12 cellular contexts compared by ENCODE assay signal in genomic region chr22:36381513-36382079, GRCh38. TPM values are rescaled to one million over a fixed set of nuclear protein-coding genes. Genes with fewer than 3 reads are reported as not detected.
DNase-seq lines count a peak whose midpoint lies in the region; ATAC-seq and TF ChIP-seq lines count a peak whose summit lies in the region.
"Had no signal": no experiment of that assay in that cellular context is flagged by ENCODE, and none has a peak within 500 bp of the region (broad histone marks: within the 10 kb centered on the region; RNA-seq: fewer than 3 reads in every experiment).

No MANE protein-coding gene starts in this region.

- peaks cover 15% of the 10 kb centered on the region; the same call in 1 of the 2 replicates for H4K20me1 ChIP-seq in KMS-11 (ENCODE audit: insufficient read depth)

- DNase-seq in CD14-positive monocyte (ENCODE audit: low spot score) (no peak), body of pancreas (no peak), neural crest cell (ENCODE audit: low read depth, low spot score) (no peak), putamen (ENCODE audit: low spot score) (no peak), HK-2 (ENCODE audit: unreplicated experiment) (no peak), endodermal cell (no peak)
- DNase-seq: aorta, kidney glomerular epithelial cell, NCI-H2081 had no signal

- H3K36me3 ChIP-seq in KMS-11 (ENCODE audit: insufficient read depth) (peaks cover 3% of the 10 kb centered on the region; the same call in 1 of the 2 replicates), body of pancreas (replicated peaks in 1 of 2; ENCODE audit: insufficient read depth in 1 of 2, low read depth in 2 of 2) (no peaks in the 10 kb centered on the region), endodermal cell (ENCODE audit: control insufficient read depth, insufficient read depth, low read length) (peaks cover 71% of the 10 kb centered on the region)

- H3K27ac Mint-ChIP-seq in CD14-positive monocyte (peak overlapping the region in 5 of 7 donors; percentile 25 to 74 (median 59)), neural crest cell (ENCODE audit: unreplicated experiment) (no peak overlapping the region), endodermal cell (no peak overlapping the region)
- H3K27ac Mint-ChIP-seq: progenitor cell of endocrine pancreas had no signal

- TF ChIP-seq POLR2A in body of pancreas (IDR thresholded peaks at IDR 0.05) = no peak

- H3K27ac ChIP-seq in KMS-11 = no peak overlapping the region; the same call in 1 of the 2 replicates
- peak overlapping the region in 3 of 4 donors; percentile 8 to 100 (median 100) for H3K27ac ChIP-seq in body of pancreas
- H3K27ac ChIP-seq in endodermal cell (ENCODE audit: low read depth, low read length) = no peak overlapping the region

- H3K9ac ChIP-seq in KMS-11 = no peak overlapping the region
- H3K9ac ChIP-seq in endodermal cell (ENCODE audit: extremely low read depth, low read length, poor library complexity, severe bottlenecking) = no peak overlapping the region

- H3K36me3 Mint-ChIP-seq in CD14-positive monocyte (peaks cover 40 to 68% of the 10 kb centered on the region in 2 donors), neural crest cell (ENCODE audit: low read depth) (peaks cover 6% of the 10 kb centered on the region), endodermal cell (ENCODE audit: low read depth) (peaks cover 41% of the 10 kb centered on the region)

- H2AFZ ChIP-seq in KMS-11 (ENCODE audit: low read depth) = no peak overlapping the region

- TF ChIP-seq CTCF in CD14-positive monocyte (IDR thresholded peaks at IDR 0.05) = no peak
- TF ChIP-seq CTCF in KMS-11 (conservative IDR thresholded peaks at IDR 0.05; ENCODE audit: low read depth, low read length) = no peak
- TF ChIP-seq CTCF in body of pancreas (IDR thresholded peaks at IDR 0.05) = no peak
- TF ChIP-seq CTCF in neural crest cell (conservative IDR thresholded peaks at IDR 0.05) = no peak
- no peak for TF ChIP-seq CTCF in endodermal cell (conservative IDR thresholded peaks at IDR 0.05)

- peaks cover 0 to 2% (median 0%) of the 10 kb centered on the region in 7 donors for H3K9me3 Mint-ChIP-seq in CD14-positive monocyte
- no peaks in the 10 kb centered on the region for H3K9me3 Mint-ChIP-seq in neural crest cell
- H3K9me3 Mint-ChIP-seq in endodermal cell = no peaks in the 10 kb centered on the region

- H3K27me3 ChIP-seq in KMS-11 (ENCODE audit: insufficient read depth, low read depth) (no peaks in the 10 kb centered on the region), body of pancreas (no peaks in the 10 kb centered on the region), endodermal cell (ENCODE audit: control insufficient read depth, insufficient read depth, low read length, poor library complexity, severe bottlenecking) (no peaks in the 10 kb centered on the region)

- peaks cover 0 to 2% (median 0%) of the 10 kb centered on the region in 3 donors for H3K27me3 Mint-ChIP-seq in CD14-positive monocyte (ENCODE audit: low read depth in 3 of 3)
- H3K27me3 Mint-ChIP-seq in neural crest cell (ENCODE audit: low read depth) = no peaks in the 10 kb centered on the region
- H3K27me3 Mint-ChIP-seq in endodermal cell (ENCODE audit: insufficient read depth) = no peaks in the 10 kb centered on the region
- H3K27me3 Mint-ChIP-seq: progenitor cell of endocrine pancreas had no signal

- H3K4me3 ChIP-seq in KMS-11 (IDR thresholded peaks at IDR 0.05; ENCODE audit: insufficient read depth, low read depth, low read length) = no peak overlapping the region
- no peak overlapping the region for H3K4me3 ChIP-seq in body of pancreas
- no peak overlapping the region for H3K4me3 ChIP-seq in endodermal cell (ENCODE audit: low read length)

- H3K4me1 ChIP-seq in KMS-11 (ENCODE audit: low read depth, poor library complexity, severe bottlenecking) (peaks cover 87% of the 10 kb centered on the region), body of pancreas (peaks cover 88% of the 10 kb centered on the region), endodermal cell (ENCODE audit: control insufficient read depth, insufficient read depth, low read length) (peaks cover 8% of the 10 kb centered on the region)

- intact Hi-C loops in CD14-positive monocyte (cut with micrococcal nuclease) (loop anchor here in 1 of 2 donors (10.0 kb wide), 1 partner anchor 93 kb away; no protein-coding TSS in a partner anchor), body of pancreas (cut with DNase I) (loop anchor here (5.0 kb wide), 1 partner anchor 44 kb away; no protein-coding TSS in a partner anchor)

- H3K4me1 Mint-ChIP-seq in CD14-positive monocyte (peaks cover 88% of the 10 kb centered on the region), neural crest cell (peaks cover 45% of the 10 kb centered on the region), endodermal cell (peaks cover 22% of the 10 kb centered on the region)

- ATAC-seq in body of pancreas = no peak
- ATAC-seq in GM18858 (IDR thresholded peaks at IDR 0.05; ENCODE audit: unreplicated experiment) = no peak

- H3K9me3 ChIP-seq in body of pancreas = no peaks in the 10 kb centered on the region
- H3K9me3 ChIP-seq in endodermal cell (ENCODE audit: control insufficient read depth, low read length) = no peaks in the 10 kb centered on the region

- H3K4me3 Mint-ChIP-seq in CD14-positive monocyte (no peak overlapping the region), neural crest cell (peak overlapping the region; percentile 70), endodermal cell (no peak overlapping the region)

- WGBS in body of pancreas, 2 donors = 56 to 60% methylated on average over 5 of the region's 5 CpGs
- 77 to 90% methylated on average over 3 to 5 of the region's 5 CpGs for WGBS in endodermal cell (ENCODE audit: insufficient coverage in 1 of 2, insufficient read length in 1 of 2), 2 experiments

- H3K79me2 ChIP-seq in KMS-11 (ENCODE audit: insufficient read depth, low read depth) = peaks cover 95% of the 10 kb centered on the region

- H3K4me2 ChIP-seq in KMS-11 = peak overlapping the region; percentile 47; the same call in 1 of the 2 replicates

RNA-seq across cellular contexts. Expression of gene MYH9, which starts 6.2 kb away (rescaled TPM):
- polyA plus RNA-seq in CD14-positive monocyte = 10 to 100 TPM; 35.6 to 79.5 TPM
- total RNA-seq in body of pancreas (100 to 1,000 TPM; 294 to 323 TPM), neural crest cell (160 and 171 TPM in 2 replicates), endodermal cell (100 to 1,000 TPM; 270 to 288 TPM)
- 131 TPM for polyA plus RNA-seq in endodermal cell (2013, experiment 1 of 2)
- polyA plus RNA-seq in endodermal cell (2013, experiment 2 of 2) = 136 TPM

Comparison
In these comparisons a context has a peak if more than half of its experiments do, and no peak if none do; other contexts are left out.
1. H3K27ac Mint-ChIP-seq: peak in CD14-positive monocyte (5 of 7); none in neural crest cell (single experiment) and endodermal cell (single experiment).
2. H3K27ac ChIP-seq: peak in body of pancreas (3 of 4); none in KMS-11 (single experiment) and endodermal cell (single experiment).